Comparison of ENCODE assay signal across 21 cellular contexts in the genomic region with DNA sequence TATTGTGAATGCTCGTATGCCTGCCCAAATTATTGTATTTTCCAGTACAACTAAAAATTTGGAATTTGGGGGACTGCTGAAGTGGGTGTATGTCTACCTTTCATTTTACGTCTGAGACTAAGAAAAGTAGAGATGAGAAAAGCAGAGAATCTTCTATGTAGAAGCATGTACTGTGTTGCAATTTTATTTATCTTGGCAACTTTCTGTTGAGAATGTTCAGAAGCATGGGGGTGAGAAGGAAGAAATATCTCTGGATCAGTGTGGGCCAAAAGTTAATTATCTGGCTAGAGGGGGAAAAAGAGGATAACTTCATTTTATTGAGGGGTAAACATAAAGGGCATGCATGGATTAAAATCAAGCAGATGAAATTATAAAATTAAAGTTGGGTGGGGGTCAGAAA. TPM values are rescaled to one million over a fixed set of nuclear protein-coding genes. Genes with fewer than 3 reads are reported as not detected.
DNase-seq lines count a peak whose midpoint lies in the region; ATAC-seq and TF ChIP-seq lines count a peak whose summit lies in the region.
"Had no signal": no experiment of that assay in that cellular context is flagged by ENCODE, and none has a peak within 500 bp of the region (broad histone marks: within the 10 kb centered on the region; RNA-seq: fewer than 3 reads in every experiment).

No MANE protein-coding gene starts in this region.

- no peaks in the 10 kb centered on the region for H3K36me3 ChIP-seq in body of pancreas (replicated peaks in 1 of 2; ENCODE audit: insufficient read depth in 1 of 2, low read depth in 2 of 2)
- H3K36me3 ChIP-seq: thyroid gland had no signal

- no peak overlapping the region for H3K4me3 Mint-ChIP-seq in activated CD4-positive, alpha-beta T cell treated with anti-CD3 and anti-CD28 coated beads, Interleukin-2, amount 10 ng/mL, durations not matched to agents 24 days and 14 days
- H3K4me3 Mint-ChIP-seq in nephron = peak overlapping the region in 2 of 3 experiments; percentile 14 to 16
- H3K4me3 Mint-ChIP-seq: activated B cell treated with CpG ODN at 0.5 μM for 24 hours; activated naive CD4-positive, alpha-beta T cell treated with anti-CD3 and anti-CD28 coated beads, Interleukin-2, amount 10 ng/mL, durations not matched to agents 7 days and 5 days; naive B cell; T-helper 2 cell treated with Interferon-gamma antibody and Interleukin-4, amounts not matched to agents 5 μg/mL and 100 μg/mL, for 36 hours had no signal

- no peak for ATAC-seq in body of pancreas
- ATAC-seq: esophagus mucosa had no signal

- no peak for TF ChIP-seq POLR2A in body of pancreas (IDR thresholded peaks at IDR 0.05)

- peaks cover 35% of the 10 kb centered on the region for H3K4me1 ChIP-seq in body of pancreas

- H3K4me3 ChIP-seq in fibroblast of pulmonary artery (replicated peaks; ENCODE audit: low read depth, low read length) (no peak overlapping the region), body of pancreas (no peak overlapping the region), dorsolateral prefrontal cortex (no peak overlapping the region)
- H3K4me3 ChIP-seq: GM23248, thyroid gland had no signal

- peaks cover 44% of the 10 kb centered on the region for H3K36me3 Mint-ChIP-seq in activated CD4-positive, alpha-beta T cell treated with anti-CD3 and anti-CD28 coated beads, Interleukin-2, amount 10 ng/mL, durations not matched to agents 24 days and 14 days (ENCODE audit: low read depth)
- peaks cover 14% of the 10 kb centered on the region for H3K36me3 Mint-ChIP-seq in nephron (ENCODE audit: low read depth)

- intact Hi-C loops in activated CD4-positive, alpha-beta T cell treated with anti-CD3 and anti-CD28 coated beads, Interleukin-2, amount 10 ng/mL, durations not matched to agents 24 days and 14 days (cut with micrococcal nuclease) = no loop called here
- intact Hi-C loops in body of pancreas (cut with DNase I) (no loop called here), dorsolateral prefrontal cortex (cut with DNase I) (no loop called here)

- no peak overlapping the region for H3K27ac ChIP-seq in body of pancreas
- no peak overlapping the region for H3K27ac ChIP-seq in dorsolateral prefrontal cortex
- H3K27ac ChIP-seq: GM23248, thyroid gland had no signal

- H3K4me1 Mint-ChIP-seq in activated CD4-positive, alpha-beta T cell treated with anti-CD3 and anti-CD28 coated beads, Interleukin-2, amount 10 ng/mL, durations not matched to agents 24 days and 14 days = peaks cover 28% of the 10 kb centered on the region
- H3K4me1 Mint-ChIP-seq in nephron = peaks cover 38% of the 10 kb centered on the region

- no peak for DNase-seq in activated CD4-positive, alpha-beta T cell treated with anti-CD3 and anti-CD28 coated beads, Interleukin-2, amount 10 ng/mL, durations not matched to agents 24 days and 14 days
- DNase-seq in activated CD4-positive, alpha-beta T cell treated with anti-CD3 and anti-CD28 coated beads for 48 hours = no peak
- DNase-seq in NCI-H460 (ENCODE audit: extremely low read depth, low read depth) (peak; percentile 77), fibroblast of pulmonary artery (ENCODE audit: low read depth) (peak; percentile 10), NCI-H2107 treated with DMSO at 0.1 percent for 48 hours (lab: John Stamatoyannopoulos, UW; ENCODE audit: unreplicated experiment) (no peak), body of pancreas (no peak), dorsolateral prefrontal cortex (no peak)
- DNase-seq: 8988T; activated B cell treated with CpG ODN at 0.5 μM for 24 hours; activated CD8-positive, alpha-beta memory T cell treated with anti-CD3 and anti-CD28 coated beads, Interleukin-2, amount 50 U/mL, for 48 hours; activated naive CD4-positive, alpha-beta T cell treated with anti-CD3 and anti-CD28 coated beads, Interleukin-2, amount 10 ng/mL, durations not matched to agents 7 days and 5 days; C1 segment of cervical spinal cord; GM23248; head of caudate nucleus; mammary epithelial cell; naive B cell; NCI-H748 treated with DMSO at 0.1 percent for 48 hours; thyroid gland had no signal

- no peaks in the 10 kb centered on the region for H3K9me3 ChIP-seq in body of pancreas
- H3K9me3 ChIP-seq: thyroid gland had no signal

- H3K27me3 Mint-ChIP-seq in activated CD4-positive, alpha-beta T cell treated with anti-CD3 and anti-CD28 coated beads, Interleukin-2, amount 10 ng/mL, durations not matched to agents 24 days and 14 days = no peaks in the 10 kb centered on the region
- no peaks in the 10 kb centered on the region for H3K27me3 Mint-ChIP-seq in nephron (ENCODE audit: low read depth)
- H3K27me3 Mint-ChIP-seq: activated B cell treated with CpG ODN at 0.5 μM for 24 hours; activated naive CD4-positive, alpha-beta T cell treated with anti-CD3 and anti-CD28 coated beads, Interleukin-2, amount 10 ng/mL, durations not matched to agents 7 days and 5 days; naive B cell had no signal

- H3K27ac Mint-ChIP-seq in activated CD4-positive, alpha-beta T cell treated with anti-CD3 and anti-CD28 coated beads, Interleukin-2, amount 10 ng/mL, durations not matched to agents 24 days and 14 days = peak overlapping the region; percentile 18
- peak overlapping the region; percentile 4 to 27 (median 19) for H3K27ac Mint-ChIP-seq in nephron
- H3K27ac Mint-ChIP-seq: activated B cell treated with CpG ODN at 0.5 μM for 24 hours; T-helper 2 cell treated with Interferon-gamma antibody and Interleukin-4, amounts not matched to agents 5 μg/mL and 100 μg/mL, for 36 hours had no signal

- 74 to 86% methylated on average over 2 of the region's 2 CpGs for WGBS in body of pancreas, 2 donors

- H3K9me3 Mint-ChIP-seq in activated CD4-positive, alpha-beta T cell treated with anti-CD3 and anti-CD28 coated beads, Interleukin-2, amount 10 ng/mL, durations not matched to agents 24 days and 14 days = no peaks in the 10 kb centered on the region
- no peaks in the 10 kb centered on the region for H3K9me3 Mint-ChIP-seq in nephron
- H3K9me3 Mint-ChIP-seq: activated B cell treated with CpG ODN at 0.5 μM for 24 hours; activated naive CD4-positive, alpha-beta T cell treated with anti-CD3 and anti-CD28 coated beads, Interleukin-2, amount 10 ng/mL, durations not matched to agents 7 days and 5 days; naive B cell; T-helper 2 cell treated with Interferon-gamma antibody and Interleukin-4, amounts not matched to agents 5 μg/mL and 100 μg/mL, for 36 hours had no signal

- H3K27me3 ChIP-seq in body of pancreas (no peaks in the 10 kb centered on the region), dorsolateral prefrontal cortex (no peaks in the 10 kb centered on the region)
- H3K27me3 ChIP-seq: thyroid gland had no signal

- TF ChIP-seq CTCF in fibroblast of pulmonary artery (IDR thresholded peaks at IDR 0.05; ENCODE audit: low read length, missing control alignments) (no peak), nephron (IDR thresholded peaks at IDR 0.05; ENCODE audit: unreplicated experiment in 3 of 3) (no peak), body of pancreas (IDR thresholded peaks at IDR 0.05) (no peak), dorsolateral prefrontal cortex (IDR thresholded peaks at IDR 0.05 in 54 of 56, conservative IDR thresholded peaks at IDR 0.05 in 2 of 56; ENCODE audit: low read depth in 1 of 56, partially characterized antibody in 56 of 56) (no peak)

RNA-seq across cellular contexts. Expression of a gene that starts 46.7 kb away (rescaled TPM):
- 55.4 and 62.6 TPM in 2 replicates for total RNA-seq in activated CD4-positive, alpha-beta T cell treated with anti-CD3 and anti-CD28 coated beads, Interleukin-2, amount 10 ng/mL, durations not matched to agents 24 days and 14 days
- 49.0 and 49.2 TPM in 2 replicates for total RNA-seq in NCI-H460 (2014; rRNA removed; shearing (Covaris generic))
- 48.3 and 48.9 TPM in 2 replicates for polyA plus RNA-seq in NCI-H460 (2014; cell fraction: nucleus; rRNA removed)
- 10 to 100 TPM; 20.1 to 24.4 TPM for total RNA-seq in body of pancreas
- 10 to 100 TPM; 24.3 to 69.1 (median 42.6) TPM for total RNA-seq in dorsolateral prefrontal cortex

Comparison
In these comparisons a context has a peak if more than half of its experiments do, and no peak if none do; other contexts are left out.
1. DNase-seq: peak in NCI-H460 (single experiment) and fibroblast of pulmonary artery (single experiment); none in activated CD4-positive, alpha-beta T cell treated with anti-CD3 and anti-CD28 coated beads, Interleukin-2, amount 10 ng/mL, durations not matched to agents 24 days and 14 days (single experiment), activated CD4-positive, alpha-beta T cell treated with anti-CD3 and anti-CD28 coated beads for 48 hours (single experiment), NCI-H2107 treated with DMSO at 0.1 percent for 48 hours (single experiment), body of pancreas (0 of 4) and dorsolateral prefrontal cortex (0 of 10).